ENCODE assay signal across 25 cellular contexts in the genomic region with DNA sequence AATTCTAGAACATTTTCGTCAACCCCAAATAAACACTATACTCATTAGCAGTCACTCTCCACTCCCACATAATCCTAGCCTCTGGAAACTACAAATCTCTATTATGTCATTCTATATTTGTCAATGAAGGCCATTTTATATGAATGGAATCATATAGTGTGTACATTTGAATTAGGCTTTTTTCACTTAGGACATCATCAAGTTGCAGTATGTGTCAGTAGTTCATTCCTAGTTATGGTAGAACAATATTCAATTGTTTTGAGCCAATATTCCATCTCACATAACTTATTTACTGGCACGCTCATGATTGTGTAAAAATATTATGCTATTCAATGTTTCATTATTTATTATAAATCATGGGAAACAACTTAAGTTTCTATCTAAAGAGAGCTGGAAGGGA.
"Had no signal": no experiment of that assay in that cellular context is flagged by ENCODE, and none has a peak within 500 bp of the region (broad histone marks: within the 10 kb centered on the region; RNA-seq: fewer than 3 reads in every experiment).

No MANE protein-coding gene starts in this region.

- DNase-seq: colonic mucosa; cortex of kidney; dermis blood vessel endothelial cell; dorsolateral prefrontal cortex; effector CD4-positive, alpha-beta T cell; effector CD8-positive, alpha-beta T cell; effector memory CD4-positive, alpha-beta T cell; effector memory CD8-positive, alpha-beta T cell; endodermal cell; erythroblast; esophagus squamous epithelium; foreskin fibroblast; foreskin keratinocyte; foreskin melanocyte; gastrocnemius medialis; glutamatergic neuron; head of caudate nucleus; heart left ventricle; heart right ventricle had no signal

- ATAC-seq: effector memory CD8-positive, alpha-beta T cell; esophagus mucosa; foreskin keratinocyte; gastrocnemius medialis; gastroesophageal sphincter; heart left ventricle; heart right ventricle had no signal

- FAIRE-seq: colon, endometrium, endothelial cell of umbilical vein, frontal cortex had no signal
